8 cellular contexts compared by ENCODE assay signal in the genomic region with DNA sequence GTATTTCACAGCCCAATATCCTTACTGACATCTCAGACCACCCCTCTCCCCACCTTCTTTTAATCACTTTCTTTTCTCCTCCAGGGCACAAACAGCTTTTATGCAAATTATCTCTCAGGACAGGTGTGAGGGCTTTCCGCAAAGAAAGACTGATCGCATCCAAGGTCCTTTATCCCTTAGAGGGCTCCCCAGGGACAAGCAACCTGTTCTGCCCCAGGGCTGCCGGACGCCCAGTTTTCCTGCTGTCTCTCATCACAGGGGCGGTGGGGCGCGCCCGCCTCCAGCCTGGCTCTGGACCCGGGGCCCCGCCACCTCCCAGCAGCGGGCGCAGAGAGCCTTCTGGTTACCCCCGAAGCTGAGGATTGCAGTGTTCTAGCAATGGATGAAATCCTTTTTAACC.
A peak's percentile ranks its signal among the peaks of the same experiment; 100 is the strongest.
DNase-seq lines count a peak whose midpoint lies in the region; ATAC-seq and TF ChIP-seq lines count a peak whose summit lies in the region.

No MANE protein-coding gene starts in this region.

- no peaks in the 10 kb centered on the region for H3K27me3 ChIP-seq in stomach smooth muscle (ENCODE audit: control insufficient read depth in 1 of 2, insufficient read depth in 2 of 2, low read length in 2 of 2)

- H3K36me3 ChIP-seq in stomach smooth muscle (ENCODE audit: control insufficient read depth in 2 of 2, insufficient read depth in 2 of 2, low read length in 2 of 2): no peaks in the 10 kb centered on the region

- POLR2A ChIA-PET in activated CD4-positive, alpha-beta T cell treated with anti-CD3 and anti-CD28 coated beads, Interleukin-2, amount 10 ng/mL, durations not matched to agents 7 days and 5 days (lab: Charles Lee): no interaction called here
- POLR2A ChIA-PET in activated CD8-positive, alpha-beta T cell treated with anti-CD3 and anti-CD28 coated beads for 36 hours (lab: Charles Lee): interaction anchor here (1.0 to 1.6 kb wide), 5 partner anchors 8 to 36 kb away, joined by 3 to 4 read pairs (median 3); no protein-coding TSS in a partner anchor

- intact Hi-C loops in activated CD8-positive, alpha-beta T cell treated with anti-CD3 and anti-CD28 coated beads for 36 hours (cut with micrococcal nuclease): no loop called here

- H3K9ac ChIP-seq in stomach smooth muscle (ENCODE audit: low read length in 2 of 2): peak overlapping the region; percentile 86 to 87

- CTCF ChIA-PET in activated CD4-positive, alpha-beta T cell treated with anti-CD3 and anti-CD28 coated beads, Interleukin-2, amount 10 ng/mL, durations not matched to agents 7 days and 5 days (lab: Charles Lee): interaction anchor here (0.6 to 1.1 kb wide), 2 partner anchors 16 to 64 kb away, joined by 3 to 4 read pairs; no protein-coding TSS in a partner anchor
- CTCF ChIA-PET in activated CD8-positive, alpha-beta T cell treated with anti-CD3 and anti-CD28 coated beads for 36 hours (lab: Charles Lee): no interaction called here

- H3K4me3 Mint-ChIP-seq in activated CD4-positive, alpha-beta T cell treated with anti-CD3 and anti-CD28 coated beads, Interleukin-2, amount 10 ng/mL, durations not matched to agents 7 days and 5 days: peak overlapping the region; percentile 74
- H3K4me3 Mint-ChIP-seq in activated CD8-positive, alpha-beta T cell treated with anti-CD3 and anti-CD28 coated beads for 36 hours: peak overlapping the region; percentile 48

- peaks cover 20% of the 10 kb centered on the region for H3K4me1 ChIP-seq in stomach smooth muscle (ENCODE audit: control insufficient read depth, insufficient read depth, low read length)

- peak overlapping the region; percentile 90 for H3K27ac Mint-ChIP-seq in activated CD4-positive, alpha-beta T cell treated with anti-CD3 and anti-CD28 coated beads, Interleukin-2, amount 10 ng/mL, durations not matched to agents 7 days and 5 days
- H3K27ac Mint-ChIP-seq in activated CD8-positive, alpha-beta T cell treated with anti-CD3 and anti-CD28 coated beads for 36 hours: peak overlapping the region; percentile 93

- H3K4me3 ChIP-seq in iPS-18c (ENCODE audit: insufficient read depth, low read depth, low read length) (peak overlapping the region; percentile 64), stomach smooth muscle (ENCODE audit: low read length in 2 of 2) (peak overlapping the region; percentile 58 to 78)

- DNase-seq in activated CD4-positive, alpha-beta T cell treated with anti-CD3 and anti-CD28 coated beads, Interleukin-2, amount 10 ng/mL, durations not matched to agents 7 days and 5 days: no peak
- DNase-seq in activated CD4-positive, alpha-beta T cell treated with anti-CD3 and anti-CD28 coated beads, Interleukin-2, amount 50 U/mL, for 4 hours: no peak
- no peak for DNase-seq in activated CD8-positive, alpha-beta T cell treated with anti-CD3 and anti-CD28 coated beads for 36 hours

- no peaks in the 10 kb centered on the region for H3K9me3 Mint-ChIP-seq in activated CD4-positive, alpha-beta T cell treated with anti-CD3 and anti-CD28 coated beads, Interleukin-2, amount 10 ng/mL, durations not matched to agents 7 days and 5 days
- no peaks in the 10 kb centered on the region for H3K9me3 Mint-ChIP-seq in activated CD8-positive, alpha-beta T cell treated with anti-CD3 and anti-CD28 coated beads for 36 hours

- H3K36me3 Mint-ChIP-seq in activated CD4-positive, alpha-beta T cell treated with anti-CD3 and anti-CD28 coated beads, Interleukin-2, amount 10 ng/mL, durations not matched to agents 7 days and 5 days (ENCODE audit: low read depth): peaks cover 2% of the 10 kb centered on the region
- no peaks in the 10 kb centered on the region for H3K36me3 Mint-ChIP-seq in activated CD8-positive, alpha-beta T cell treated with anti-CD3 and anti-CD28 coated beads for 36 hours (ENCODE audit: low read depth)

- TF ChIP-seq CTCF in activated CD8-positive, alpha-beta T cell treated with anti-CD3 and anti-CD28 coated beads for 36 hours (IDR thresholded peaks at IDR 0.05): no peak

- peak overlapping the region; percentile 94 for H3K27ac ChIP-seq in stomach smooth muscle (ENCODE audit: low read length)

- H3K9me3 ChIP-seq in iPS-18c (ENCODE audit: control insufficient read depth, insufficient read depth, low read length) (no peaks in the 10 kb centered on the region), stomach smooth muscle (ENCODE audit: control insufficient read depth in 2 of 2, low read length in 2 of 2) (no peaks in the 10 kb centered on the region)

- no peak for ATAC-seq in activated CD8-positive, alpha-beta T cell treated with anti-CD3 and anti-CD28 coated beads for 36 hours
- ATAC-seq in GM19452 (IDR thresholded peaks at IDR 0.05; ENCODE audit: unreplicated experiment): no peak
- no peak for ATAC-seq in GM21360 (IDR thresholded peaks at IDR 0.05; ENCODE audit: unreplicated experiment)
- ATAC-seq in GM21381 (IDR thresholded peaks at IDR 0.05; ENCODE audit: unreplicated experiment): no peak

- H3K27me3 Mint-ChIP-seq in activated CD4-positive, alpha-beta T cell treated with anti-CD3 and anti-CD28 coated beads, Interleukin-2, amount 10 ng/mL, durations not matched to agents 7 days and 5 days: no peaks in the 10 kb centered on the region
- H3K27me3 Mint-ChIP-seq in activated CD8-positive, alpha-beta T cell treated with anti-CD3 and anti-CD28 coated beads for 36 hours: no peaks in the 10 kb centered on the region

- peaks cover 30% of the 10 kb centered on the region for H3K4me1 Mint-ChIP-seq in activated CD4-positive, alpha-beta T cell treated with anti-CD3 and anti-CD28 coated beads, Interleukin-2, amount 10 ng/mL, durations not matched to agents 7 days and 5 days
- peaks cover 28% of the 10 kb centered on the region for H3K4me1 Mint-ChIP-seq in activated CD8-positive, alpha-beta T cell treated with anti-CD3 and anti-CD28 coated beads for 36 hours (ENCODE audit: low read depth)
